ENCODE assay signal across 8 cellular contexts in the genomic region with DNA sequence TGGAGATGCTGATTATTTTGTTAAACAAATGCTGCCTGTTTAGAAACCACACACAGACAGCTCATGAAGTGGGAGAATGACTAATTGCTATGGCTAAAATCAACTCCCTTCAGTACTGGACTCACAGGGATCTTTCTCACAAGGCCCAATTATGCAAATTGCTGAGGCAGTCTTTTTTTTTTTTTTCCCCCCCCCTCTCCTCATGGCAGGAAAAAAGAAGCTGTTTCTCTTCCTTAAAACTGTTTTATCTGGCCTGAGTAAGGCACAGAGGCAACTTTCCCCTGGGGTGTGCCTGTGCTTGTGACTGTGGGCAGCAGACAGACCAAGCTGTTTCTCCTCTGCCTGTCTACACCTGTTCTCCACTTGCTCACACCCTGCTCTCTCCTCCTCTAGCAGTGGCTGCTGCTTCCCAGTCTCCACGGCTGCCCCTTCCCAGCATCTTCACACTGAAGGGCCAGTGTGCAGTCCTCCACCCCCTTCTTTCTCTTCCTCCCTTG.
DNase-seq lines count a peak whose midpoint lies in the region; ATAC-seq, FAIRE-seq and TF ChIP-seq lines count a peak whose summit lies in the region.

No MANE protein-coding gene starts in this region.

- H4K91ac ChIP-seq in IMR-90 (ENCODE audit: insufficient read depth, low read depth, low read length) = peak overlapping the region; percentile 79; the same call in 1 of the 2 replicates

- peak overlapping the region; percentile 97 for H2BK120ac ChIP-seq in IMR-90 (ENCODE audit: low read depth, low read length)

- peak overlapping the region; percentile 29 for H2AFZ ChIP-seq in IMR-90 (replicated peaks; ENCODE audit: low read length, poor library complexity)
- no peak overlapping the region for H2AFZ ChIP-seq in osteoblast (ENCODE audit: low read length)

- H3K36me3 Mint-ChIP-seq in activated T-cell treated with anti-CD3 and anti-CD28 coated beads, Interleukin-2, amount 50 U/mL, for 24 hours (ENCODE audit: low read depth) = no peaks in the 10 kb centered on the region

- POLR2A ChIA-PET in IMR-90 (lab: Charles Lee; ENCODE audit: unreplicated experiment) = interaction anchor here (0.5 to 1.2 kb wide), 4 partner anchors 12 to 161 kb away, joined by 3 to 9 read pairs (median 6); a partner anchor contains a TSS

- H3K27me3 Mint-ChIP-seq in activated T-cell treated with anti-CD3 and anti-CD28 coated beads, Interleukin-2, amount 50 U/mL, for 24 hours = peaks cover 68% of the 10 kb centered on the region

- peak overlapping the region; percentile 94 for H2AK5ac ChIP-seq in IMR-90 (ENCODE audit: low read depth, low read length)

- TF ChIP-seq POLR2A in IMR-90 (IDR thresholded peaks at IDR 0.05; ENCODE audit: low read depth, low read length) = no peak

- H3K9ac ChIP-seq in IMR-90 (ENCODE audit: low read depth, low read length) = peak overlapping the region; percentile 53

- peak overlapping the region; percentile 53 for H3K18ac ChIP-seq in IMR-90 (ENCODE audit: low read depth, low read length)

- H3K23ac ChIP-seq in IMR-90 (ENCODE audit: low read depth, low read length) = peak overlapping the region; percentile 66

- H3K79me2 ChIP-seq in osteoblast (ENCODE audit: insufficient read depth, low read length) = peaks cover 16% of the 10 kb centered on the region

- H3K4me3 ChIP-seq in IMR-90 (ENCODE audit: insufficient read depth, low read depth, low read length) (no peak overlapping the region), bronchial epithelial cell (ENCODE audit: low read depth, low read length) (no peak overlapping the region), osteoblast (ENCODE audit: insufficient read depth, low read length) (peak overlapping the region; percentile 16)

- H3K56ac ChIP-seq in IMR-90 (ENCODE audit: extremely low read depth, insufficient read depth, low read length) = no peak overlapping the region; the same call in 1 of the 2 replicates

- no peak for FAIRE-seq in bronchial epithelial cell (lab: Jason Lieb, UNC)

- no TSS peak for BruUV-seq in IMR-90 (replicated peaks; lab: Mats Ljungman, UMichigan)

- ATAC-seq in IMR-90 (ENCODE audit: low read depth) (no peak), GM19463 (IDR thresholded peaks at IDR 0.05; ENCODE audit: unreplicated experiment) (no peak)

- peak overlapping the region; percentile 94 for H2BK20ac ChIP-seq in IMR-90 (ENCODE audit: low read depth, low read length)

- no peaks in the 10 kb centered on the region for H3K27me3 ChIP-seq in IMR-90 (ENCODE audit: control insufficient read depth, insufficient read depth, low read length)
- peaks cover 2% of the 10 kb centered on the region for H3K27me3 ChIP-seq in bronchial epithelial cell (ENCODE audit: control insufficient read depth, insufficient read depth, low read length)
- H3K27me3 ChIP-seq in osteoblast (ENCODE audit: insufficient read depth, low read length) = no peaks in the 10 kb centered on the region

- H3K4ac ChIP-seq in IMR-90 (ENCODE audit: low read depth, low read length) = peak overlapping the region; percentile 93

- H2BK15ac ChIP-seq in IMR-90 (ENCODE audit: low read depth, low read length) = peak overlapping the region; percentile 79; the same call in 2 of the 3 replicates

- H3K9me3 ChIP-seq in IMR-90 (ENCODE audit: control insufficient read depth, insufficient read depth, low read length) = no peaks in the 10 kb centered on the region
- H3K9me3 ChIP-seq in osteoblast (ENCODE audit: low read depth, low read length) = no peaks in the 10 kb centered on the region

- dilution Hi-C loops in IMR-90 (cut with HindIII; ENCODE audit: low sequenced_read_pairs, unreplicated experiment) = loop anchor here (25.0 kb wide), 1 partner anchor 497 kb away; no protein-coding TSS in a partner anchor

- peak overlapping the region; percentile 65; the same call in 1 of the 2 replicates for H3K14ac ChIP-seq in IMR-90 (replicated peaks; ENCODE audit: low read depth, low read length)

- in situ Hi-C loops in IMR-90 (cut with MboI; ENCODE audit: low sequenced_read_pairs) = no loop called here

- peak overlapping the region; percentile 36 to 39; a peak in 2 of 4 replicates for H4K8ac ChIP-seq in IMR-90 (ENCODE audit: low read depth in 2 of 2, low read length in 2 of 2)

- H3K4me1 ChIP-seq in IMR-90 (ENCODE audit: control insufficient read depth, insufficient read depth, low read length) (peaks cover 43% of the 10 kb centered on the region), osteoblast (ENCODE audit: insufficient read depth, low read length) (peaks cover 69% of the 10 kb centered on the region)

- peaks cover 10% of the 10 kb centered on the region for H3K9me1 ChIP-seq in IMR-90 (ENCODE audit: insufficient read depth, low read length)

- peak overlapping the region; percentile 26 for H3K27ac Mint-ChIP-seq in activated T-cell treated with anti-CD3 and anti-CD28 coated beads, Interleukin-2, amount 50 U/mL, for 24 hours

- peak overlapping the region; percentile 9; the same call in 1 of the 2 replicates for H3K4me2 ChIP-seq in IMR-90 (ENCODE audit: low read depth, low read length)
- H3K4me2 ChIP-seq in osteoblast (ENCODE audit: insufficient read depth, low read length) = peak overlapping the region; percentile 82

- H3K79me1 ChIP-seq in IMR-90 (ENCODE audit: low read depth in 1 of 2, low read length in 2 of 2) = peaks cover 0 to 20% of the 10 kb centered on the region in 2 experiments; a peak in 2 of 4 replicates

- H3K27ac ChIP-seq in IMR-90 (ENCODE audit: insufficient read depth, low read length) (peak overlapping the region; percentile 73), osteoblast (ENCODE audit: low read depth, low read length) (peak overlapping the region; percentile 96)

- DNase-seq in activated T-cell treated with anti-CD3 and anti-CD28 coated beads, Interleukin-2, amount 50 U/mL, for 24 hours = no peak
- no peak for DNase-seq in activated T-cell treated with anti-CD3 and anti-CD28 coated beads, Interleukin-2, amount 50 U/mL, for 1 hour
- DNase-seq in IMR-90 = peak; percentile 74
- peak; percentile 94 for DNase-seq in bronchial epithelial cell (ENCODE audit: low read depth)
- DNase-seq in osteoblast (ENCODE audit: insufficient read length, low spot score, missing footprints) = no peak
- DNase-seq in stimulated activated CD4-positive, alpha-beta T cell treated with anti-CD3 and anti-CD28 coated beads, Interleukin-4, amount 100 ng/mL, for 4 hours = no peak
- no peak for DNase-seq in COLO668 (lab: John Stamatoyannopoulos, UW; ENCODE audit: unreplicated experiment)

- H2BK5ac ChIP-seq in IMR-90 (ENCODE audit: low read depth, low read length, poor library complexity, severe bottlenecking) = peak overlapping the region; percentile 75

- no peak overlapping the region for H3K4me3 Mint-ChIP-seq in activated T-cell treated with anti-CD3 and anti-CD28 coated beads, Interleukin-2, amount 50 U/mL, for 24 hours

- H3K36me3 ChIP-seq in IMR-90 (ENCODE audit: control insufficient read depth, insufficient read depth, low read length) = no peaks in the 10 kb centered on the region
- no peaks in the 10 kb centered on the region for H3K36me3 ChIP-seq in bronchial epithelial cell (ENCODE audit: control insufficient read depth, insufficient read depth, low read length)
- H3K36me3 ChIP-seq in osteoblast (ENCODE audit: insufficient read depth, low read length) = no peaks in the 10 kb centered on the region

- TF ChIP-seq CTCF in IMR-90 (conservative IDR thresholded peaks at IDR 0.05; ENCODE audit: low read depth, low read length) (no peak), bronchial epithelial cell (IDR thresholded peaks at IDR 0.05; ENCODE audit: insufficient read depth, low read length, severe bottlenecking) (no peak), osteoblast (IDR thresholded peaks at IDR 0.05; ENCODE audit: extremely low read depth, low read depth, low read length) (no peak)

- peaks cover 50% of the 10 kb centered on the region for H3K4me1 Mint-ChIP-seq in activated T-cell treated with anti-CD3 and anti-CD28 coated beads, Interleukin-2, amount 50 U/mL, for 24 hours (ENCODE audit: low read depth)

- CTCF ChIA-PET in IMR-90 (lab: Yijun Ruan, JAX) = no interaction called here

- peak overlapping the region; percentile 47 for H4K5ac ChIP-seq in IMR-90 (ENCODE audit: low read depth, low read length)

- H4K20me1 ChIP-seq in IMR-90 (ENCODE audit: insufficient read depth, low read length) (no peaks in the 10 kb centered on the region), osteoblast (ENCODE audit: insufficient read depth, low read length) (no peaks in the 10 kb centered on the region)

- 40% methylated on average over 1 of the region's 1 CpG; no CpG with 5 or more reads in 1 of the 2 experiments for WGBS in IMR-90 (ENCODE audit: extremely low coverage in 2 of 2, insufficient read length in 1 of 2), 2 experiments

- H2AK9ac ChIP-seq in IMR-90 (replicated peaks; ENCODE audit: low read depth, low read length, poor library complexity) = peak overlapping the region; percentile 25

- TF ChIP-seq RAD21 in IMR-90 (IDR thresholded peaks at IDR 0.05; ENCODE audit: low read length) = no peak

- H3K9me3 Mint-ChIP-seq in activated T-cell treated with anti-CD3 and anti-CD28 coated beads, Interleukin-2, amount 50 U/mL, for 24 hours = no peaks in the 10 kb centered on the region

- intact Hi-C loops in IMR-90 (cut with micrococcal nuclease) = no loop called here

TF ChIP-seq in IMR-90, 13 proteins besides CTCF, POLR2A, EP300 and RAD21:
- TF ChIP-seq MXI1 (IDR thresholded peaks at IDR 0.05; ENCODE audit: borderline replicate concordance, low read depth, low read length) = no peak
- no peak for TF ChIP-seq RFX5 (IDR thresholded peaks at IDR 0.05; ENCODE audit: low read depth, low read length)
- TF ChIP-seq MAFK (IDR thresholded peaks at IDR 0.05; ENCODE audit: low read depth, low read length) = peak; percentile 92
TF ChIP-seq in IMR-90: peak in this region for 1.

Comparison
In these comparisons a context has a peak if more than half of its experiments do, and no peak if none do; other contexts are left out.
1. DNase-seq: peak in IMR-90 (single experiment) and bronchial epithelial cell (single experiment); none in activated T-cell treated with anti-CD3 and anti-CD28 coated beads, Interleukin-2, amount 50 U/mL, for 24 hours (single experiment), activated T-cell treated with anti-CD3 and anti-CD28 coated beads, Interleukin-2, amount 50 U/mL, for 1 hour (single experiment), osteoblast (single experiment), stimulated activated CD4-positive, alpha-beta T cell treated with anti-CD3 and anti-CD28 coated beads, Interleukin-4, amount 100 ng/mL, for 4 hours (0 of 2) and COLO668 (single experiment).